8 cellular contexts compared by ENCODE assay signal in the genomic region with DNA sequence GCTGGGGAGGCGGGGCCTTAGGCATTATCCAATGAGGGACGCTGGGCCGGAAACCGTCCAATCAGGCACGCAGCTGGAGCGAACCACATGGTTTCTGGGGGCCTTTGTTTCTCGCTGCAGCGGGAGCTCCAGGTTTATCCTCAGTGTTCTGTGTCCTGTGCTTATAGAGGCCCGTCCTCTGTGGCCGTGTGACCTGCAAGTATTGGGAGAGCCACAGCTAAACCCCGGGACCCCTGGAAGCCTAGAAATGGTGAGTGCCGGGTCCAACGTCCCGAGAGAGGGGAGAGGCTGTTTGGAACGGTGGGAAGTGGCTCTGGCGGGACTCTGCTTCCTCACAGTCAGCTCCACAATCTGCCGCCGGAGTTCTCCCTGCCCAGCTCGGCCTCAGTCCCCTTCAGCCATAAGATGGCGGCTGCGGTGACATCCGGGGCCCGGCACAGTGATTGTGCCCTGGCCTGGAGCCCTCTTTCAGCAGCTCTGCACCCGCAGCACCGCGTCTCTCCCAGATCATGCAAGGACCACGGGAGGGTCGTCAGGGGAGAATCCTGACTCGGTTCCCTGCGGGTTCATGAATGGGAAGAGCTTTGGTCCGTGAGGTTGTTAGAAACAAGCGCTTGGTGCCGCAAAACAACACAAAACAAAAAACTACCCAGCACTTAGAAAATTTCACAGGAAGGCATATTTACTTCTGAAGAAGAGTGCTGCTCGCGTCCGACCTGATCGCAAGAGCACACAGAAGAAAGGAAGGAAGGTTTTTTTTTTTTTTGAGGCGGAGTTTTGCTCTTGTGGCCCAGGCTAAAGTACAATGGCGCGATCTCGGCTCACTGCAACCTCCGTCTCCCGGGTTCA. TPM values are rescaled to one million over a fixed set of nuclear protein-coding genes. Genes with fewer than 3 reads are reported as not detected.
DNase-seq lines count a peak whose midpoint lies in the region; ATAC-seq and TF ChIP-seq lines count a peak whose summit lies in the region.

A gene (plus strand): TSS at position 133 of the 849 bp plus-strand sequence. CDS start 115 bp downstream, at position 248.

- no peak for TF ChIP-seq CTCF in activated B cell treated with CpG ODN at 0.5 μM for 24 hours (IDR thresholded peaks at IDR 0.05)

- POLR2A ChIA-PET in activated B cell treated with CpG ODN at 0.5 μM for 24 hours (lab: Charles Lee), result interaction anchor here (0.5 to 4.9 kb wide), 38 partner anchors 8 to 1901 kb away, joined by 3 to 107 read pairs (median 4); a partner anchor contains a TSS

- DNase-seq in NCI-H2227 treated with DMSO at 0.1 percent for 48 hours (lab: John Stamatoyannopoulos, UW) (peak; percentile 88), activated B cell treated with CpG ODN at 0.5 μM for 24 hours (peak; percentile 82), caudate nucleus (lab: John Stamatoyannopoulos, UW) (peak; percentile 77 to 99 (median 95)), inferior parietal cortex (ENCODE audit: extremely low spot score) (peak; percentile 98), smooth muscle cell of the brain vasculature (ENCODE audit: low read depth, low spot score) (peak; percentile 79)

- peaks cover 20% of the 10 kb centered on the region for H3K36me3 Mint-ChIP-seq in activated B cell treated with CpG ODN at 0.5 μM for 24 hours (ENCODE audit: low read depth)

- CTCF ChIA-PET in activated B cell treated with CpG ODN at 0.5 μM for 24 hours (lab: Charles Lee), result interaction anchor here (0.9 to 2.4 kb wide), 3 partner anchors 11 to 90 kb away, joined by 3 to 11 read pairs (median 3); a partner anchor contains a TSS

- intact Hi-C loops in activated B cell treated with CpG ODN at 0.5 μM for 24 hours (cut with micrococcal nuclease), result loop anchor here (1.0 to 10.0 kb wide), 7 partner anchors 34 to 223 kb away; a partner anchor contains a TSS

- peaks cover 28% of the 10 kb centered on the region for H3K79me2 ChIP-seq in ACC112 (ENCODE audit: control insufficient read depth, insufficient read depth, low read length, unreplicated experiment)

- peak within 1 kb of the TSS; percentile 99 for H2AFZ ChIP-seq in ACC112 (ENCODE audit: low read length, unreplicated experiment)

- H3K4me3 ChIP-seq in ACC112 (ENCODE audit: low read depth, low read length), result peak within 1 kb of the TSS; percentile 98

- peaks cover 34% of the 10 kb centered on the region for H3K4me1 Mint-ChIP-seq in activated B cell treated with CpG ODN at 0.5 μM for 24 hours

- H3K36me3 ChIP-seq in ACC112 (ENCODE audit: insufficient read depth, low read length), result no peaks in the 10 kb centered on the region

- H3K27ac ChIP-seq in ACC112 (ENCODE audit: low read depth, low read length) (peak within 1 kb of the TSS; percentile 82), caudate nucleus (ENCODE audit: low read depth, low read length) (peak within 1 kb of the TSS; percentile 95)

- H3K4me3 Mint-ChIP-seq in activated B cell treated with CpG ODN at 0.5 μM for 24 hours, result peak within 1 kb of the TSS; percentile 100

- H3K27ac Mint-ChIP-seq in activated B cell treated with CpG ODN at 0.5 μM for 24 hours, result peak within 1 kb of the TSS; percentile 99

- peak; percentile 98 for ATAC-seq in GM18868 (IDR thresholded peaks at IDR 0.05; ENCODE audit: unreplicated experiment)
- ATAC-seq in HG03135 (IDR thresholded peaks at IDR 0.05; ENCODE audit: unreplicated experiment), result peak; percentile 98
- peak; percentile 90 for ATAC-seq in activated B cell treated with CpG ODN at 0.5 μM for 24 hours (ENCODE audit: low read depth)

- H3K9me3 Mint-ChIP-seq in activated B cell treated with CpG ODN at 0.5 μM for 24 hours, result no peaks in the 10 kb centered on the region

- H3K4me1 ChIP-seq in ACC112 (ENCODE audit: control insufficient read depth, insufficient read depth, low read length, unreplicated experiment), result no peaks in the 10 kb centered on the region

- no peaks in the 10 kb centered on the region for H3K27me3 ChIP-seq in ACC112 (ENCODE audit: insufficient read depth, low read length)

- H3K27me3 Mint-ChIP-seq in activated B cell treated with CpG ODN at 0.5 μM for 24 hours, result no peaks in the 10 kb centered on the region

RNA-seq across cellular contexts. Expression of the gene that starts here (rescaled TPM):
- total RNA-seq in activated B cell treated with CpG ODN at 0.5 μM for 24 hours, result 24.7 and 26.3 TPM in 2 replicates

Comparison
In these comparisons a context has a peak if more than half of its experiments do, and no peak if none do; other contexts are left out.
1. Peak in every context shown above with its lines: DNase-seq, ATAC-seq, H3K4me3 ChIP-seq and H3K27ac ChIP-seq.